ENCODE assay signal across 23 cellular contexts in the genomic region with DNA sequence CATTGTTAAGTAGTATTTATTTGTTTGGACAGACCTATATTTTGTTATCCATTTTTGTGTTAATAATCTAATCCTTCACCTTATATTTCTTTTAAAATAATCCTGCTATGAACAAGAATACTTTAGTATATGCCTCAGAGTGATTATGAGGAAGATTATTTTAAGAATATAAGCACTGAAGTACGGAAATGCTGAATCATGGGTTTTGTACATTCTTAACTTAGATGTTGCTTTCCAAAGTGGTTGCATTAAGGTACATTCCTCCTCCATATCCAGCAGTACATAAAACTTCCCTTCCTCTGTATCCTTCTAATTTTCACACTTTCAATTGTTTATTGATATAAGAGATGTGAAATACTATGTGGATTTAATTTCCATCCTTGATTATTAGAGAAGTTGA.
"Had no signal": no experiment of that assay in that cellular context is flagged by ENCODE, and none has a peak within 500 bp of the region (broad histone marks: within the 10 kb centered on the region; RNA-seq: fewer than 3 reads in every experiment).

No MANE protein-coding gene starts in this region.

- H3K79me2 ChIP-seq: hepatocyte had no signal

- H2AFZ ChIP-seq: hepatocyte had no signal

- H3K4me2 ChIP-seq: hepatocyte had no signal

- H3K27ac ChIP-seq: colonic mucosa, dorsolateral prefrontal cortex, esophagus muscularis mucosa, foreskin keratinocyte, gastroesophageal sphincter, heart left ventricle, hepatocyte, left lung, lower lobe of right lung had no signal

- H3K27me3 ChIP-seq: colonic mucosa, dorsolateral prefrontal cortex, esophagus muscularis mucosa, foreskin keratinocyte, gastroesophageal sphincter, heart left ventricle, hepatocyte, left lung had no signal

- FAIRE-seq: endothelial cell of umbilical vein, frontal cortex, kidney had no signal

- H3K4me1 ChIP-seq: colonic mucosa, esophagus muscularis mucosa, gastroesophageal sphincter, heart left ventricle, left lung, lower lobe of right lung had no signal

- H3K9me3 ChIP-seq: colonic mucosa, esophagus muscularis mucosa, gastroesophageal sphincter, heart left ventricle, left lung, lower lobe of right lung, mucosa of descending colon had no signal

- ATAC-seq: foreskin keratinocyte, gastroesophageal sphincter, heart left ventricle, left colon, left lung, left ventricle myocardium superior, lower lobe of right lung, mucosa of descending colon had no signal

- DNase-seq: colonic mucosa; cortex of kidney; dorsolateral prefrontal cortex; effector CD4-positive, alpha-beta T cell; effector memory CD4-positive, alpha-beta T cell; foreskin keratinocyte; heart left ventricle; hypothalamus; immature natural killer cell; islet precursor cell; kidney; kidney glomerular epithelial cell; left colon; left lung; left ventricle myocardium superior; lower lobe of right lung; mesenchymal stem cell; mucosa of descending colon had no signal

- H3K4me3 ChIP-seq: colonic mucosa, dorsolateral prefrontal cortex, esophagus muscularis mucosa, gastroesophageal sphincter, heart left ventricle, hepatocyte, left lung, lower lobe of right lung, mucosa of descending colon had no signal

- H3K36me3 ChIP-seq: colonic mucosa, esophagus muscularis mucosa, gastroesophageal sphincter, heart left ventricle, left lung, lower lobe of right lung had no signal
